Comparison of ENCODE assay signal across 25 cellular contexts in genomic region chr6:133198725-133199124, GRCh38. TPM values are rescaled to one million over a fixed set of nuclear protein-coding genes. Genes with fewer than 3 reads are reported as not detected.
DNase-seq lines count a peak whose midpoint lies in the region; ATAC-seq and TF ChIP-seq lines count a peak whose summit lies in the region.
"Had no signal": no experiment of that assay in that cellular context is flagged by ENCODE, and none has a peak within 500 bp of the region (broad histone marks: within the 10 kb centered on the region; RNA-seq: fewer than 3 reads in every experiment).

No MANE protein-coding gene starts in this region.

- TF ChIP-seq POLR2A in breast epithelium (IDR thresholded peaks at IDR 0.05) (no peak), GM18505 (IDR thresholded peaks at IDR 0.05; ENCODE audit: borderline replicate concordance, extremely low read depth, insufficient read depth, insufficient read length) (no peak)

- CTCF ChIA-PET in MCF 10A (lab: Yijun Ruan, JAX), result interaction anchor here (0.6 kb wide), 1 partner anchor 938 kb away, joined by 3 read pairs; no protein-coding TSS in a partner anchor

- H3K27ac Mint-ChIP-seq in MCF 10A (ENCODE audit: low read depth, unreplicated experiment), result no peak overlapping the region
- H3K27ac Mint-ChIP-seq: activated naive CD8-positive, alpha-beta T cell treated with anti-CD3 and anti-CD28 coated beads, Interleukin-2, amount 10 ng/mL, durations not matched to agents 7 days and 5 days; CD4-positive, alpha-beta memory T cell; stimulated activated naive CD8-positive, alpha-beta T cell treated with anti-CD3 and anti-CD28 coated beads, Interleukin-15, Interleukin-2, amounts not matched to agents 100 ng/mL and 50 ng/mL, for 24 hours had no signal

- H3K27me3 ChIP-seq in breast epithelium, result no peaks in the 10 kb centered on the region
- H3K27me3 ChIP-seq: vagina had no signal

- H3K4me3 Mint-ChIP-seq in MCF 10A (ENCODE audit: unreplicated experiment), result no peak overlapping the region
- H3K4me3 Mint-ChIP-seq: activated naive CD8-positive, alpha-beta T cell treated with anti-CD3 and anti-CD28 coated beads, Interleukin-2, amount 10 ng/mL, durations not matched to agents 7 days and 5 days; CD4-positive, alpha-beta memory T cell; central memory CD8-positive, alpha-beta T cell; naive thymus-derived CD8-positive, alpha-beta T cell; stimulated activated naive CD8-positive, alpha-beta T cell treated with anti-CD3 and anti-CD28 coated beads, Interleukin-15, Interleukin-2, amounts not matched to agents 100 ng/mL and 50 ng/mL, for 24 hours had no signal

- DNase-seq in MCF 10A (ENCODE audit: unreplicated experiment) (peak; percentile 5), breast epithelium (ENCODE audit: low spot score in 2 of 2) (no peak), NCI-H226 (peak; percentile 15), choroid plexus epithelial cell (ENCODE audit: low read depth) (peak; percentile 23), Right ventricle myocardium superior (no peak)
- DNase-seq: activated CD4-positive, alpha-beta T cell treated with anti-CD3 and anti-CD28 coated beads for 4 hours; activated CD8-positive, alpha-beta memory T cell treated with anti-CD3 and anti-CD28 coated beads for 24 hours; activated gamma-delta T cell; activated naive CD8-positive, alpha-beta T cell treated with anti-CD3 and anti-CD28 coated beads, Interleukin-2, amount 10 ng/mL, durations not matched to agents 7 days and 5 days; CD4-positive, alpha-beta memory T cell; dermis blood vessel endothelial cell; H7; KG1; naive thymus-derived CD8-positive, alpha-beta T cell; NCI-H1694; NCI-H82 had no signal

- no TSS peak for BruUV-seq in MCF 10A (replicated peaks; lab: Mats Ljungman, UMichigan)

- H3K4me1 Mint-ChIP-seq in MCF 10A (ENCODE audit: insufficient read depth, unreplicated experiment), result no peaks in the 10 kb centered on the region
- H3K4me1 Mint-ChIP-seq: activated naive CD8-positive, alpha-beta T cell treated with anti-CD3 and anti-CD28 coated beads, Interleukin-2, amount 10 ng/mL, durations not matched to agents 7 days and 5 days; CD4-positive, alpha-beta memory T cell; central memory CD8-positive, alpha-beta T cell; naive thymus-derived CD8-positive, alpha-beta T cell had no signal

- peaks cover 100% of the 10 kb centered on the region for H3K27me3 Mint-ChIP-seq in MCF 10A (ENCODE audit: insufficient read depth, unreplicated experiment)
- H3K27me3 Mint-ChIP-seq: activated naive CD8-positive, alpha-beta T cell treated with anti-CD3 and anti-CD28 coated beads, Interleukin-2, amount 10 ng/mL, durations not matched to agents 7 days and 5 days; CD4-positive, alpha-beta memory T cell; central memory CD8-positive, alpha-beta T cell; stimulated activated naive CD8-positive, alpha-beta T cell treated with anti-CD3 and anti-CD28 coated beads, Interleukin-15, Interleukin-2, amounts not matched to agents 100 ng/mL and 50 ng/mL, for 24 hours had no signal

- intact Hi-C loops in MCF 10A (cut with micrococcal nuclease) (loop anchor here (10.0 kb wide), 1 partner anchor 896 kb away; no protein-coding TSS in a partner anchor), breast epithelium (cut with DNase I; ENCODE audit: low total_unique reads) (no loop called here), Right ventricle myocardium superior (cut with DNase I) (no loop called here)

- H3K36me3 Mint-ChIP-seq in MCF 10A (ENCODE audit: insufficient read depth, unreplicated experiment), result no peaks in the 10 kb centered on the region
- H3K36me3 Mint-ChIP-seq: activated naive CD8-positive, alpha-beta T cell treated with anti-CD3 and anti-CD28 coated beads, Interleukin-2, amount 10 ng/mL, durations not matched to agents 7 days and 5 days; CD4-positive, alpha-beta memory T cell; naive thymus-derived CD8-positive, alpha-beta T cell had no signal

- peaks cover 0 to 12% of the 10 kb centered on the region in 2 donors for H3K9me3 ChIP-seq in breast epithelium
- H3K9me3 ChIP-seq: vagina had no signal

- H3K36me3 ChIP-seq in breast epithelium, result no peaks in the 10 kb centered on the region
- H3K36me3 ChIP-seq: vagina had no signal

- H3K4me1 ChIP-seq in breast epithelium, result no peaks in the 10 kb centered on the region
- H3K4me1 ChIP-seq: vagina had no signal

- H3K4me3 ChIP-seq in breast epithelium (no peak overlapping the region), choroid plexus epithelial cell (ENCODE audit: low read depth, low read length) (no peak overlapping the region)
- H3K4me3 ChIP-seq: vagina had no signal

- no peak for TF ChIP-seq CTCF in MCF 10A (IDR thresholded peaks at IDR 0.05; ENCODE audit: unreplicated experiment)
- TF ChIP-seq CTCF in breast epithelium (IDR thresholded peaks at IDR 0.05), result no peak
- no peak for TF ChIP-seq CTCF in choroid plexus epithelial cell (conservative IDR thresholded peaks at IDR 0.05; ENCODE audit: low read depth, low read length)

- no peak overlapping the region for H3K27ac ChIP-seq in breast epithelium
- H3K27ac ChIP-seq: vagina had no signal

- no peak for ATAC-seq in GM18505 (IDR thresholded peaks at IDR 0.05; ENCODE audit: unreplicated experiment)
- ATAC-seq in HG02759 (IDR thresholded peaks at IDR 0.05; ENCODE audit: unreplicated experiment), result no peak
- no peak for ATAC-seq in Right ventricle myocardium superior (ENCODE audit: poor library complexity)
- ATAC-seq in HG02798 (IDR thresholded peaks at IDR 0.05; ENCODE audit: poor library complexity, unreplicated experiment), result no peak
- ATAC-seq: naive thymus-derived CD8-positive, alpha-beta T cell; SK-N-SH treated with all-trans-retinoic acid at 6 μM for 48 hours had no signal

- POLR2A ChIA-PET in MCF 10A (lab: Yijun Ruan, JAX), result no interaction called here

- no peaks in the 10 kb centered on the region for H3K9me3 Mint-ChIP-seq in MCF 10A (ENCODE audit: unreplicated experiment)
- H3K9me3 Mint-ChIP-seq: activated naive CD8-positive, alpha-beta T cell treated with anti-CD3 and anti-CD28 coated beads, Interleukin-2, amount 10 ng/mL, durations not matched to agents 7 days and 5 days; central memory CD8-positive, alpha-beta T cell; stimulated activated naive CD8-positive, alpha-beta T cell treated with anti-CD3 and anti-CD28 coated beads, Interleukin-15, Interleukin-2, amounts not matched to agents 100 ng/mL and 50 ng/mL, for 24 hours had no signal

RNA-seq across cellular contexts. Expression of gene EYA4, which starts 42.4 kb away (rescaled TPM):
- total RNA-seq in MCF 10A (2022) (not detected in 2 replicates), breast epithelium (1 to 10 TPM in 1 of 3 donors, under 1 TPM in 2; 0.33 to 4.2 (median 0.44) TPM), Right ventricle myocardium superior (20.4 TPM)
- total RNA-seq: activated naive CD8-positive, alpha-beta T cell treated with anti-CD3 and anti-CD28 coated beads, Interleukin-2, amount 10 ng/mL, durations not matched to agents 7 days and 5 days; CD4-positive, alpha-beta memory T cell; naive thymus-derived CD8-positive, alpha-beta T cell; pulmonary artery endothelial cell; T-helper 2 cell treated with Interferon-gamma antibody and Interleukin-4, amounts not matched to agents 100 ng/mL and 5 ng/mL, for 36 hours had no signal

Comparison
In these comparisons a context has a peak if more than half of its experiments do, and no peak if none do; other contexts are left out.
1. DNase-seq: peak in MCF 10A (single experiment), NCI-H226 (single experiment) and choroid plexus epithelial cell (single experiment); none in breast epithelium (0 of 2) and Right ventricle myocardium superior (single experiment).